ENCODE assay signal across 7 cellular contexts in genomic region chr11:113774174-113774503, GRCh38. TPM values are rescaled to one million over a fixed set of nuclear protein-coding genes. Genes with fewer than 3 reads are reported as not detected.
A peak's percentile ranks its signal among the peaks of the same experiment; 100 is the strongest.
DNase-seq lines count a peak whose midpoint lies in the region; ATAC-seq lines count a peak whose summit lies in the region.

No MANE protein-coding gene starts in this region.

- no peak for DNase-seq in activated T-helper 1 cell treated with anti-CD3 and anti-CD28 coated beads, Interleukin-12 subunit alpha, Interleukin-12 subunit beta, Interleukin-2, Interleukin-4 antibody, amounts not matched to agents 30 ng/mL and 10 ng/mL and 1 ng/mL, durations not matched to agents 14 hours and 24 hours and 36 hours (ENCODE audit: low spot score)
- no peak for DNase-seq in stimulated activated naive CD8-positive, alpha-beta T cell treated with anti-CD3 and anti-CD28 coated beads, Interleukin-15, amount 100 ng/mL, for 72 hours
- no peak for DNase-seq in central memory CD4-positive, alpha-beta T cell
- DNase-seq in hepatic stellate cell (ENCODE audit: low spot score) (no peak), ureter (ENCODE audit: low spot score) (no peak)

- ATAC-seq in stimulated activated naive CD8-positive, alpha-beta T cell treated with anti-CD3 and anti-CD28 coated beads, Interleukin-15, amount 100 ng/mL, for 72 hours: no peak

- no peak overlapping the region for H3K9ac ChIP-seq in HUES48 (ENCODE audit: low read depth, low read length)
- H3K9ac ChIP-seq in iPS-15b (ENCODE audit: low read depth, low read length): peak overlapping the region; percentile 87

- H3K9me3 ChIP-seq in HUES48 (ENCODE audit: control insufficient read depth, insufficient read depth, low read length): no peaks in the 10 kb centered on the region
- H3K9me3 ChIP-seq in iPS-15b (ENCODE audit: control insufficient read depth, insufficient read depth, low read length): no peaks in the 10 kb centered on the region

- H3K4me1 ChIP-seq in HUES48 (ENCODE audit: control insufficient read depth, insufficient read depth, low read length) (no peaks in the 10 kb centered on the region), iPS-15b (ENCODE audit: control insufficient read depth, insufficient read depth, low read length) (no peaks in the 10 kb centered on the region)

- no peak overlapping the region for H3K27ac ChIP-seq in HUES48 (ENCODE audit: low read depth, low read length)

- intact Hi-C loops in activated T-helper 1 cell treated with anti-CD3 and anti-CD28 coated beads, Interleukin-12 subunit alpha, Interleukin-12 subunit beta, Interleukin-2, Interleukin-4 antibody, amounts not matched to agents 30 ng/mL and 10 ng/mL and 1 ng/mL, durations not matched to agents 14 hours and 24 hours and 36 hours (cut with micrococcal nuclease): loop anchor here (1.0 to 5.0 kb wide), 4 partner anchors 666 to 1897 kb away; partner anchors contain the start of genes CFAP68, FDXACB1, NKAPD1 and PIH1D2

- H3K27ac Mint-ChIP-seq in activated T-helper 1 cell treated with anti-CD3 and anti-CD28 coated beads, Interleukin-12 subunit alpha, Interleukin-12 subunit beta, Interleukin-2, Interleukin-4 antibody, amounts not matched to agents 30 ng/mL and 10 ng/mL and 1 ng/mL, durations not matched to agents 14 hours and 24 hours and 36 hours: peak overlapping the region; percentile 97
- H3K27ac Mint-ChIP-seq in stimulated activated naive CD8-positive, alpha-beta T cell treated with anti-CD3 and anti-CD28 coated beads, Interleukin-15, amount 100 ng/mL, for 72 hours: peak overlapping the region; percentile 97 to 100

- no peaks in the 10 kb centered on the region for H3K9me3 Mint-ChIP-seq in activated T-helper 1 cell treated with anti-CD3 and anti-CD28 coated beads, Interleukin-12 subunit alpha, Interleukin-12 subunit beta, Interleukin-2, Interleukin-4 antibody, amounts not matched to agents 30 ng/mL and 10 ng/mL and 1 ng/mL, durations not matched to agents 14 hours and 24 hours and 36 hours
- H3K9me3 Mint-ChIP-seq in stimulated activated naive CD8-positive, alpha-beta T cell treated with anti-CD3 and anti-CD28 coated beads, Interleukin-15, amount 100 ng/mL, for 72 hours: no peaks in the 10 kb centered on the region

- H3K36me3 Mint-ChIP-seq in activated T-helper 1 cell treated with anti-CD3 and anti-CD28 coated beads, Interleukin-12 subunit alpha, Interleukin-12 subunit beta, Interleukin-2, Interleukin-4 antibody, amounts not matched to agents 30 ng/mL and 10 ng/mL and 1 ng/mL, durations not matched to agents 14 hours and 24 hours and 36 hours (ENCODE audit: low read depth): peaks cover 16% of the 10 kb centered on the region

- 0 out of 2 replicates have a peak, but pooled peaks cover 3% of the 10 kb centered on the region for H3K27me3 ChIP-seq in HUES48 (ENCODE audit: control insufficient read depth, insufficient read depth, low read length)
- H3K27me3 ChIP-seq in iPS-15b (ENCODE audit: control insufficient read depth, insufficient read depth, low read length): no peaks in the 10 kb centered on the region

- H3K4me1 Mint-ChIP-seq in activated T-helper 1 cell treated with anti-CD3 and anti-CD28 coated beads, Interleukin-12 subunit alpha, Interleukin-12 subunit beta, Interleukin-2, Interleukin-4 antibody, amounts not matched to agents 30 ng/mL and 10 ng/mL and 1 ng/mL, durations not matched to agents 14 hours and 24 hours and 36 hours (ENCODE audit: low read depth): peaks cover 14% of the 10 kb centered on the region
- peaks cover 25% of the 10 kb centered on the region for H3K4me1 Mint-ChIP-seq in stimulated activated naive CD8-positive, alpha-beta T cell treated with anti-CD3 and anti-CD28 coated beads, Interleukin-15, amount 100 ng/mL, for 72 hours

- H3K4me3 Mint-ChIP-seq in activated T-helper 1 cell treated with anti-CD3 and anti-CD28 coated beads, Interleukin-12 subunit alpha, Interleukin-12 subunit beta, Interleukin-2, Interleukin-4 antibody, amounts not matched to agents 30 ng/mL and 10 ng/mL and 1 ng/mL, durations not matched to agents 14 hours and 24 hours and 36 hours: peak overlapping the region; percentile 100
- H3K4me3 Mint-ChIP-seq in stimulated activated naive CD8-positive, alpha-beta T cell treated with anti-CD3 and anti-CD28 coated beads, Interleukin-15, amount 100 ng/mL, for 72 hours: peak overlapping the region; percentile 86 to 100

- H3K4me3 ChIP-seq in HUES48 (ENCODE audit: low read depth, low read length): peak overlapping the region; percentile 83
- peak overlapping the region; percentile 100 for H3K4me3 ChIP-seq in iPS-15b (ENCODE audit: low read depth, low read length)

- peaks cover 12% of the 10 kb centered on the region for H3K36me3 ChIP-seq in HUES48 (ENCODE audit: control insufficient read depth, insufficient read depth, low read length)
- H3K36me3 ChIP-seq in iPS-15b (ENCODE audit: control insufficient read depth, insufficient read depth, low read length): peaks cover 3% of the 10 kb centered on the region

- peaks cover 5% of the 10 kb centered on the region for H3K27me3 Mint-ChIP-seq in activated T-helper 1 cell treated with anti-CD3 and anti-CD28 coated beads, Interleukin-12 subunit alpha, Interleukin-12 subunit beta, Interleukin-2, Interleukin-4 antibody, amounts not matched to agents 30 ng/mL and 10 ng/mL and 1 ng/mL, durations not matched to agents 14 hours and 24 hours and 36 hours (ENCODE audit: insufficient read depth)
- H3K27me3 Mint-ChIP-seq in stimulated activated naive CD8-positive, alpha-beta T cell treated with anti-CD3 and anti-CD28 coated beads, Interleukin-15, amount 100 ng/mL, for 72 hours: no peaks in the 10 kb centered on the region

RNA-seq across cellular contexts. Expression of gene ZW10, which starts 0.6 kb away (rescaled TPM):
- 20.5 and 22.6 TPM in 2 replicates for total RNA-seq in activated T-helper 1 cell treated with anti-CD3 and anti-CD28 coated beads, Interleukin-12 subunit alpha, Interleukin-12 subunit beta, Interleukin-2, Interleukin-4 antibody, amounts not matched to agents 30 ng/mL and 10 ng/mL and 1 ng/mL, durations not matched to agents 14 hours and 24 hours and 36 hours
- total RNA-seq in ureter: 15.1 TPM

RNA-seq across cellular contexts. Expression of gene CLDN25, which starts 5.5 kb away (rescaled TPM):
- not detected in 2 replicates for total RNA-seq in activated T-helper 1 cell treated with anti-CD3 and anti-CD28 coated beads, Interleukin-12 subunit alpha, Interleukin-12 subunit beta, Interleukin-2, Interleukin-4 antibody, amounts not matched to agents 30 ng/mL and 10 ng/mL and 1 ng/mL, durations not matched to agents 14 hours and 24 hours and 36 hours
- not detected for total RNA-seq in ureter
